In the genomic region with DNA sequence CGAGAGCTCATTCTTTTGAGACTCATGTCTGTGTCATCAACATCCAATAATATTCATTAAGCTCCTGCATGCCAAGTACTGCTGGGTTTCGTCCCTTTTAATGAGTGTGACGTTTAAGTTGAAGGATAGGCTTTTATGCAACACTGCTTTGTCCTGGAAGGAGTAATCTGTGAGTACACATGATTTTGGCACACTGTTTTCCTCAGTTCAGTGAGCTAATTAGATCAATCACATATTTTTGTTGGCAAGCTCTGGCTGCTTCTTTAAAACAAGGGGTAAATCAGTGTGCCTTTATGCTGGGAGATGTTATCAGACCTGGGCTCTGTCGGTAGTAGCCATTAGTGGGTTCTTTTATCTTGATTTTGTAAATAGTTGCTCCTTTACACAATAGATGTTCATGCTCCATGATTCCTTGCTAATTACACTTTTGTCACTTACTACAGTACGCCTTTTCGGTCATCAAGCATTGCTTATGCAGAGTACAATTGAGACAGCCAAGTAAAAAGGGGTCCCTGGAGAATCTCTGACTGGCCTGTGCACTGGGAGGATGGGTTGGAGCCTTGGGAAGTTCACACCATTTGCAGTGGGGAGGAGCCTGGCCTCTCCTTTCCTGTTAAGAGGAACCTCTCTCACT, we compare ENCODE assay signal across 1 cellular context.
A peak's percentile ranks its signal among the peaks of the same experiment; 100 is the strongest.
TF ChIP-seq lines count a peak whose summit lies in the region.

No MANE protein-coding gene starts in this region.

TF ChIP-seq in SK-N-SH treated with all-trans-retinoic acid at 6 μM for 48 hours, 23 proteins besides CTCF, POLR2A, EP300 and RAD21 (continued from another document):
- TF ChIP-seq, protein P1, sequence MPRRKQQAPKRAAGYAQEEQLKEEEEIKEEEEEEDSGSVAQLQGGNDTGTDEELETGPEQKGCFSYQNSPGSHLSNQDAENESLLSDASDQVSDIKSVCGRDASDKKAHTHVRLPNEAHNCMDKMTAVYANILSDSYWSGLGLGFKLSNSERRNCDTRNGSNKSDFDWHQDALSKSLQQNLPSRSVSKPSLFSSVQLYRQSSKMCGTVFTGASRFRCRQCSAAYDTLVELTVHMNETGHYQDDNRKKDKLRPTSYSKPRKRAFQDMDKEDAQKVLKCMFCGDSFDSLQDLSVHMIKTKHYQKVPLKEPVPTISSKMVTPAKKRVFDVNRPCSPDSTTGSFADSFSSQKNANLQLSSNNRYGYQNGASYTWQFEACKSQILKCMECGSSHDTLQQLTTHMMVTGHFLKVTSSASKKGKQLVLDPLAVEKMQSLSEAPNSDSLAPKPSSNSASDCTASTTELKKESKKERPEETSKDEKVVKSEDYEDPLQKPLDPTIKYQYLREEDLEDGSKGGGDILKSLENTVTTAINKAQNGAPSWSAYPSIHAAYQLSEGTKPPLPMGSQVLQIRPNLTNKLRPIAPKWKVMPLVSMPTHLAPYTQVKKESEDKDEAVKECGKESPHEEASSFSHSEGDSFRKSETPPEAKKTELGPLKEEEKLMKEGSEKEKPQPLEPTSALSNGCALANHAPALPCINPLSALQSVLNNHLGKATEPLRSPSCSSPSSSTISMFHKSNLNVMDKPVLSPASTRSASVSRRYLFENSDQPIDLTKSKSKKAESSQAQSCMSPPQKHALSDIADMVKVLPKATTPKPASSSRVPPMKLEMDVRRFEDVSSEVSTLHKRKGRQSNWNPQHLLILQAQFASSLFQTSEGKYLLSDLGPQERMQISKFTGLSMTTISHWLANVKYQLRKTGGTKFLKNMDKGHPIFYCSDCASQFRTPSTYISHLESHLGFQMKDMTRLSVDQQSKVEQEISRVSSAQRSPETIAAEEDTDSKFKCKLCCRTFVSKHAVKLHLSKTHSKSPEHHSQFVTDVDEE (CRISPR knock-in tag; IDR thresholded peaks at IDR 0.05) = peak; percentile 98
- TF ChIP-seq CSDC2 (CRISPR knock-in tag; IDR thresholded peaks at IDR 0.05) (no peak), TCF4 (CRISPR knock-in tag; IDR thresholded peaks at IDR 0.05; ENCODE audit: borderline replicate concordance) (peak; percentile 99)
TF ChIP-seq in SK-N-SH treated with all-trans-retinoic acid at 6 μM for 48 hours: peak in this region for 16.
